15 cellular contexts compared by ENCODE assay signal in the genomic region with DNA sequence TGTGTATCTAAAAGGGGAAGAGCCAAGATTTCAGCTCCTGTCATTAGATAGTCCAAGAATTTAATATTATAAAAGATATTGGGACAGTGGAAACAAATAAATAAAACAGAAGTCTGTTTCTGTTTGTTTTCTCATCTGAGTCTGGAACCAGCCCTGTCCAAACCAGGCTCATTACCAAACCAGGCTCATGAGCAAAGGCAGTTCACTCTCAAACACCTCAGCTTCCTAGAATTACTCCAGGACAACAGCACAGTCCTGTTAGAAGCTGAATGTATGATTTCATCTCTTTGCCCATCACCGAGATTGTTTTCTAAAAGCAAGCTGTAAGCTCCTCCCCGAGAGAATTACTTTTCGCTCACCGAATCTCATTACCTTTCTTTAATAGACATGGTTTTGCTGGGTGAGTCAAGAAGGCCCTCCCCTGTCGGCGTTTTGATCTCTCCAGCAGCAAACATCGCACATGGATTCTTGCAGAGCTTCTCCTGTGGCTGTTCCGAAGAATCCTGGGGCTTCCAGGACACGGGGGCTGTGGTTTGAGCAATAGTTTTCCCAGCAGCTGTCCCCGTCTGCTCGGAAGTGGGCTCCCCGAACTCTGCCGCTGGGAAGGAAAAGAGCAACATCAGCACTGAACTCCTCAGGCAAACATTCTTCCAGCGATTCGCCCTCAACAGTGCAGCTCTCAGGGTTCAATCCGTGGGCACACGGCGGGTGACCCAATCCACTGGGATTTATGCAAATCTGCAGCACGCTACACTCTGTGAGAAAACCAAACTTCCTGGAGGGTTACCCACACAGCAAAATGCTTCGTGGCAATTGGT.
DNase-seq lines count a peak whose midpoint lies in the region; ATAC-seq, FAIRE-seq and TF ChIP-seq lines count a peak whose summit lies in the region.
"Had no signal": no experiment of that assay in that cellular context is flagged by ENCODE, and none has a peak within 500 bp of the region (broad histone marks: within the 10 kb centered on the region; RNA-seq: fewer than 3 reads in every experiment).

No MANE protein-coding gene starts in this region.

- no peaks in the 10 kb centered on the region for H3K9me3 ChIP-seq in liver (ENCODE audit: control insufficient read depth in 4 of 4, low read length in 3 of 4)
- no peaks in the 10 kb centered on the region for H3K9me3 ChIP-seq in HepG2 (ENCODE audit: low read length)
- H3K9me3 ChIP-seq in osteoblast (ENCODE audit: low read depth, low read length) = no peaks in the 10 kb centered on the region
- H3K9me3 ChIP-seq in aorta (ENCODE audit: control insufficient read depth, low read length) = no peaks in the 10 kb centered on the region
- H3K9me3 ChIP-seq in SJCRH30 (replicated peaks) = no peaks in the 10 kb centered on the region
- H3K9me3 ChIP-seq: HAP-1 had no signal

- H3K36me3 ChIP-seq in liver (ENCODE audit: control insufficient read depth in 4 of 4, insufficient read depth in 3 of 4, low read depth in 1 of 4, low read length in 3 of 4) (peaks cover 4 to 51% (median 33%) of the 10 kb centered on the region in 4 donors), HepG2 (replicated peaks in 1 of 2; ENCODE audit: control insufficient read depth in 1 of 2, insufficient read depth in 2 of 2, low read length in 2 of 2) (peaks cover 11 to 30% of the 10 kb centered on the region in 2 experiments), osteoblast (ENCODE audit: insufficient read depth, low read length) (peaks cover 21% of the 10 kb centered on the region), aorta (ENCODE audit: control insufficient read depth in 1 of 2, insufficient read depth in 2 of 2, low read length in 1 of 2) (peaks cover 6 to 8% of the 10 kb centered on the region in 2 donors), SJCRH30 (peaks cover 43% of the 10 kb centered on the region)
- H3K36me3 ChIP-seq: HAP-1 had no signal

- no TSS peak for BruUV-seq in HepG2 (replicated peaks; lab: Mats Ljungman, UMichigan)

- 77% methylated on average over 20 of the region's 20 CpGs for WGBS in liver
- 95% methylated on average over 17 of the region's 20 CpGs for WGBS in HepG2 (ENCODE audit: low lambda C conversion rate)
- WGBS in aorta, 2 donors = 10 to 15% methylated on average over 20 of the region's 20 CpGs

- TF ChIP-seq CTCF in liver (IDR thresholded peaks at IDR 0.05; ENCODE audit: low read depth, low read length, missing input control) = no peak
- no peak for TF ChIP-seq CTCF in HepG2 (CRISPR knock-in tag; IDR thresholded peaks at IDR 0.05)
- no peak for TF ChIP-seq CTCF in fibroblast of villous mesenchyme (IDR thresholded peaks at IDR 0.05; ENCODE audit: insufficient read depth, low read depth, low read length)
- no peak for TF ChIP-seq CTCF in osteoblast (IDR thresholded peaks at IDR 0.05; ENCODE audit: extremely low read depth, low read depth, low read length)
- no peak for TF ChIP-seq CTCF in dorsolateral prefrontal cortex (IDR thresholded peaks at IDR 0.05 in 54 of 56, conservative IDR thresholded peaks at IDR 0.05 in 2 of 56; ENCODE audit: low read depth in 1 of 56, partially characterized antibody in 56 of 56)

- H3K4me3 ChIP-seq in liver (ENCODE audit: low read depth in 1 of 3, low read length in 3 of 3) (peak overlapping the region in 1 of 3 donors; percentile 8), HepG2 (replicated peaks in 1 of 3; ENCODE audit: insufficient read depth in 1 of 3, low read depth in 2 of 3, low read length in 3 of 3) (no peak overlapping the region), fibroblast of villous mesenchyme (ENCODE audit: low read depth, low read length) (peak overlapping the region; percentile 37), osteoblast (ENCODE audit: insufficient read depth, low read length) (peak overlapping the region; percentile 67), aorta (ENCODE audit: low read length in 2 of 2) (no peak overlapping the region), dorsolateral prefrontal cortex (peak overlapping the region in 24 of 59 donors; percentile 2 to 42 (median 18)), SJCRH30 (no peak overlapping the region)
- H3K4me3 ChIP-seq: HAP-1 had no signal

- POLR2A ChIA-PET in HepG2 (lab: Yijun Ruan, JAX) = no interaction called here

- H3K27ac ChIP-seq in liver (ENCODE audit: low read depth in 1 of 2, low read length in 2 of 2) (peak overlapping the region; percentile 10 to 27), HepG2 (ENCODE audit: extremely low read length, insufficient read depth, low read length) (no peak overlapping the region), osteoblast (ENCODE audit: low read depth, low read length) (peak overlapping the region; percentile 77), aorta (ENCODE audit: low read depth in 1 of 2, low read length in 2 of 2) (peak overlapping the region; percentile 1 to 2), dorsolateral prefrontal cortex (peak overlapping the region in 3 of 59 donors; percentile 3 to 41 (median 8)), SJCRH30 (no peak overlapping the region)

- H3K4me2 ChIP-seq in HepG2 (ENCODE audit: low read depth, low read length) = no peak overlapping the region
- H3K4me2 ChIP-seq in osteoblast (ENCODE audit: insufficient read depth, low read length) = peak overlapping the region; percentile 82

- H3K9ac ChIP-seq in liver (ENCODE audit: low read depth in 1 of 2, low read length in 2 of 2) = no peak overlapping the region
- no peak overlapping the region for H3K9ac ChIP-seq in HepG2 (ENCODE audit: insufficient read depth, low read depth, low read length)

- no peak for DNase-seq in HepG2 (ENCODE audit: low spot score)
- peak; percentile 86 for DNase-seq in fibroblast of villous mesenchyme (ENCODE audit: low read depth)
- DNase-seq in osteoblast (ENCODE audit: insufficient read length, low spot score, missing footprints) = no peak
- DNase-seq in aorta = no peak
- no peak for DNase-seq in dorsolateral prefrontal cortex
- no peak for DNase-seq in SJCRH30
- DNase-seq: activated CD4-positive, alpha-beta T cell treated with anti-CD3 and anti-CD28 coated beads for 1 hour; activated naive CD4-positive, alpha-beta T cell treated with Interleukin-2 at 50 U/mL for 16 hours; immature natural killer cell; Karpas-422; NCI-H345 had no signal

- H3K79me2 ChIP-seq in HepG2 (ENCODE audit: insufficient read depth, low read length) = no peaks in the 10 kb centered on the region
- H3K79me2 ChIP-seq in osteoblast (ENCODE audit: insufficient read depth, low read length) = no peaks in the 10 kb centered on the region

- H3K27me3 ChIP-seq in liver (ENCODE audit: control insufficient read depth in 4 of 4, insufficient read depth in 4 of 4, low read length in 3 of 4) (no peaks in the 10 kb centered on the region), HepG2 (ENCODE audit: control insufficient read depth in 1 of 2, insufficient read depth in 2 of 2, low read length in 2 of 2) (no peaks in the 10 kb centered on the region), osteoblast (ENCODE audit: insufficient read depth, low read length) (no peaks in the 10 kb centered on the region), aorta (ENCODE audit: control insufficient read depth in 1 of 2, insufficient read depth in 2 of 2, low read length in 1 of 2) (no peaks in the 10 kb centered on the region), dorsolateral prefrontal cortex (peaks cover 0 to 8% (median 0%) of the 10 kb centered on the region in 45 donors), SJCRH30 (no peaks in the 10 kb centered on the region)

- no peak for ATAC-seq in HepG2
- ATAC-seq in aorta (ENCODE audit: low FRiP score) = peak; percentile 53
- no peak for ATAC-seq in GM19463 (IDR thresholded peaks at IDR 0.05; ENCODE audit: unreplicated experiment)

- no peak overlapping the region for H2AFZ ChIP-seq in HepG2 (ENCODE audit: low read length)
- peak overlapping the region; percentile 84 for H2AFZ ChIP-seq in osteoblast (ENCODE audit: low read length)

- CTCF ChIA-PET in HepG2 (lab: Yijun Ruan, JAX; ENCODE audit: low intra/inter-chr PET ratio, low total read pairs) = no interaction called here

- H3K4me1 ChIP-seq in liver (ENCODE audit: control insufficient read depth in 4 of 4, insufficient read depth in 4 of 4, low read length in 3 of 4) = no peaks in the 10 kb centered on the region
- H3K4me1 ChIP-seq in HepG2 (ENCODE audit: insufficient read depth, low read length) = no peaks in the 10 kb centered on the region
- peaks cover 23% of the 10 kb centered on the region for H3K4me1 ChIP-seq in osteoblast (ENCODE audit: insufficient read depth, low read length)
- H3K4me1 ChIP-seq in aorta (ENCODE audit: control insufficient read depth in 1 of 2, insufficient read depth in 2 of 2, low read length in 2 of 2) = no peaks in the 10 kb centered on the region
- no peaks in the 10 kb centered on the region for H3K4me1 ChIP-seq in SJCRH30
- H3K4me1 ChIP-seq: HAP-1 had no signal

- intact Hi-C loops in HepG2 (cut with micrococcal nuclease; ENCODE audit: unreplicated experiment) = no loop called here
- intact Hi-C loops in aorta (cut with DNase I) = loop anchor here in 1 of 2 donors (5.0 kb wide), 1 partner anchor 75 kb away; no protein-coding TSS in a partner anchor
- intact Hi-C loops in dorsolateral prefrontal cortex (cut with DNase I) = no loop called here

- TF ChIP-seq EP300 in HepG2 (IDR thresholded peaks at IDR 0.05; ENCODE audit: low read depth in 2 of 2, low read length in 2 of 2) (no peak), HepG2 (CRISPR knock-in tag; IDR thresholded peaks at IDR 0.05; ENCODE audit: borderline replicate concordance) (no peak)

- H4K20me1 ChIP-seq in HepG2 (ENCODE audit: insufficient read depth, low read length) = no peaks in the 10 kb centered on the region
- H4K20me1 ChIP-seq in osteoblast (ENCODE audit: insufficient read depth, low read length) = no peaks in the 10 kb centered on the region

- no peak for TF ChIP-seq POLR2A in HepG2 (IDR thresholded peaks at IDR 0.05; ENCODE audit: insufficient read depth in 1 of 2, low read depth in 2 of 2, low read length in 2 of 2)

- TF ChIP-seq RAD21 in liver (IDR thresholded peaks at IDR 0.05) (no peak), HepG2 (CRISPR knock-in tag; IDR thresholded peaks at IDR 0.05) (no peak)

- no peak for FAIRE-seq in HepG2 (lab: Jason Lieb, UNC)
- FAIRE-seq: G401.6 had no signal

- in situ Hi-C loops in HepG2 (cut with HindIII; ENCODE audit: extremely low pct_ligation_motif_present, low pct_unique_long_range_greater_than_20kb) = no loop called here

TF ChIP-seq in liver, 16 proteins besides CTCF, POLR2A, EP300 and RAD21 (continues in another document):
- TF ChIP-seq FOXA2 (IDR thresholded peaks at IDR 0.05) = no peak
- TF ChIP-seq HNF4G (IDR thresholded peaks at IDR 0.05) = no peak
- TF ChIP-seq SP1 (IDR thresholded peaks at IDR 0.05) = no peak
- peak in 1 of 2 donors; percentile 37 for TF ChIP-seq RXRA (IDR thresholded peaks at IDR 0.05)

TF ChIP-seq in HepG2, 621 proteins besides CTCF, POLR2A, EP300 and RAD21:
- no peak for TF ChIP-seq MYC (CRISPR knock-in tag; IDR thresholded peaks at IDR 0.05; ENCODE audit: borderline replicate concordance)
- no peak for TF ChIP-seq ZSCAN12 (CRISPR knock-in tag; IDR thresholded peaks at IDR 0.05)

Comparison
In these comparisons a context has a peak if more than half of its experiments do, and no peak if none do; other contexts are left out.
1. H3K27ac ChIP-seq: peak in liver (2 of 2), osteoblast (single experiment) and aorta (2 of 2); none in HepG2 (single experiment) and SJCRH30 (single experiment).
2. H3K4me3 ChIP-seq: peak in fibroblast of villous mesenchyme (single experiment) and osteoblast (single experiment); none in HepG2 (0 of 3), aorta (0 of 2) and SJCRH30 (single experiment).